In the genomic region with DNA sequence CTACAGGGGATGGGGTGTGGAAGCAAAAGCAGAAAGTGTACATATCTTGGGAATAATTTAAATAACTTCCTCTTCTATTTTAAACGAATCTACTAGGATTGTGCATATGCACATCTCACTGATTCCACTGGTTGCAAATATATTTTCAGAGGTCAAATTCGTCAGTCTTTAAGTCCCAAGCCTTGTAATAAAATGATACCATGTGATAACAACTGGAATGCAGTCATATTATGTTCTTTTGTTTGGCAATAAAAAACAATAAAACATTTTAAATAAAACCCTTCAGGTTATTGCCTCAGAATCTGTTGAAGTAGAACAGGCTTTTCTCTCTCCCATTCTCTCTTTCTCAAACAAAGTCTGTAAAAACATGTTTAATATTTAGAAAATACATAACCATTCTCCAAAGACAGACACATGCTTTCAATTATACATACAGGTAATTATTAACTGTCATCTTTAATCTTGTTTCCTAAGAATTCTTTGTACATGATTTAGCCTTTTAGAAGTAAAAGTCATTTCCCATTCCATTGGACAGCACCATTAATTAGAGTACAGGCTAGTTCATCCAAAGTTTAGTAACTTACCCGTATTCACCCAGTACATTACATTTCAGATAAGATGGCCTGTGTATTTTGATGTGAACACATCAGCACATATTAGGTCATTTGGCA, we compare ENCODE assay signal across 30 cellular contexts.
"Had no signal": no experiment of that assay in that cellular context is flagged by ENCODE, and none has a peak within 500 bp of the region (broad histone marks: within the 10 kb centered on the region; RNA-seq: fewer than 3 reads in every experiment).

No MANE protein-coding gene starts in this region.

- H3K27ac Mint-ChIP-seq: activated B cell treated with CpG ODN at 0.5 μM for 24 hours; activated CD8-positive, alpha-beta T cell treated with anti-CD3 and anti-CD28 coated beads for 36 hours; activated naive CD8-positive, alpha-beta T cell; activated naive CD8-positive, alpha-beta T cell treated with anti-CD3 and anti-CD28 coated beads, Interleukin-2, amount 50 U/mL, for 24 hours; activated T-helper 17 cell treated with anti-CD3 and anti-CD28 coated beads, Interleukin-2, amount 50 U/mL, for 72 hours; dendritic cell treated with granulocyte-macrophage colony-stimulating factor and Interleukin-4, amounts not matched to agents 40 ng/mL and 50 ng/mL, for 4 days; endodermal cell had no signal

- H3K27ac ChIP-seq: adrenal gland, brain microvascular endothelial cell, coronary artery, dorsolateral prefrontal cortex, foreskin keratinocyte, gastroesophageal sphincter, WERI-Rb-1 had no signal

- H3K4me1 Mint-ChIP-seq: activated B cell treated with CpG ODN at 0.5 μM for 24 hours; activated naive CD8-positive, alpha-beta T cell treated with anti-CD3 and anti-CD28 coated beads, Interleukin-2, amount 50 U/mL, for 24 hours; activated T-helper 17 cell treated with anti-CD3 and anti-CD28 coated beads, Interleukin-2, amount 50 U/mL, for 72 hours; central memory CD8-positive, alpha-beta T cell had no signal

- FAIRE-seq: bronchial epithelial cell, TTC549 had no signal

- H3K4me3 ChIP-seq: adrenal gland, coronary artery, dorsolateral prefrontal cortex, gastroesophageal sphincter had no signal

- H3K4me1 ChIP-seq: adrenal gland, foreskin keratinocyte, gastroesophageal sphincter had no signal

- DNase-seq: activated B cell treated with CpG ODN at 0.5 μM for 24 hours; activated CD4-positive, alpha-beta T cell treated with anti-CD3 and anti-CD28 coated beads for 48 hours; activated CD4-positive, alpha-beta T cell treated with anti-CD3 and anti-CD28 coated beads, Interleukin-2, amount 50 U/mL, for 1 hour; activated CD4-positive, alpha-beta T cell treated with anti-CD3 and anti-CD28 coated beads, Interleukin-2, amount 50 U/mL, for 48 hours; activated CD8-positive, alpha-beta memory T cell treated with anti-CD3 and anti-CD28 coated beads for 24 hours; activated CD8-positive, alpha-beta T cell treated with anti-CD3 and anti-CD28 coated beads for 36 hours; activated effector memory CD4-positive, alpha-beta T cell treated with Interleukin-2 at 50 U/mL for 16 hours; activated gamma-delta T cell treated with Interleukin-2 at 50 U/mL for 16 hours; activated naive CD4-positive, alpha-beta T cell treated with anti-CD3 and anti-CD28 coated beads, Interleukin-2, amount 50 U/mL, for 16 hours; activated naive CD4-positive, alpha-beta T cell treated with Interleukin-2 at 50 U/mL for 16 hours; activated naive CD8-positive, alpha-beta T cell treated with anti-CD3 and anti-CD28 coated beads, Interleukin-2, amount 50 U/mL, for 24 hours; activated T-cell treated with anti-CD3 and anti-CD28 coated beads, Interleukin-2, amount 50 U/mL, for 4 hours; adrenal gland; amygdala; aorta; brain microvascular endothelial cell; dorsolateral prefrontal cortex; effector memory CD4-positive, alpha-beta T cell; endodermal cell; foreskin keratinocyte; T-helper 2 cell; WERI-Rb-1 had no signal

- H3K9me3 Mint-ChIP-seq: activated naive CD8-positive, alpha-beta T cell treated with anti-CD3 and anti-CD28 coated beads, Interleukin-2, amount 50 U/mL, for 24 hours; dendritic cell treated with granulocyte-macrophage colony-stimulating factor and Interleukin-4, amounts not matched to agents 40 ng/mL and 50 ng/mL, for 4 days; endodermal cell had no signal

- H3K4me3 Mint-ChIP-seq: activated B cell treated with CpG ODN at 0.5 μM for 24 hours; activated CD8-positive, alpha-beta T cell treated with anti-CD3 and anti-CD28 coated beads for 36 hours; activated naive CD8-positive, alpha-beta T cell; activated naive CD8-positive, alpha-beta T cell treated with anti-CD3 and anti-CD28 coated beads, Interleukin-2, amount 50 U/mL, for 24 hours; activated T-cell treated with anti-CD3 and anti-CD28 coated beads, Interleukin-2, amount 50 U/mL, for 4 hours; activated T-helper 17 cell treated with anti-CD3 and anti-CD28 coated beads, Interleukin-2, amount 50 U/mL, for 72 hours; central memory CD8-positive, alpha-beta T cell; dendritic cell treated with granulocyte-macrophage colony-stimulating factor and Interleukin-4, amounts not matched to agents 40 ng/mL and 50 ng/mL, for 4 days; endodermal cell had no signal

- H3K27me3 ChIP-seq: adrenal gland, brain microvascular endothelial cell, foreskin keratinocyte, gastroesophageal sphincter had no signal

- H3K36me3 Mint-ChIP-seq: activated naive CD8-positive, alpha-beta T cell had no signal

- H3K36me3 ChIP-seq: adrenal gland, brain microvascular endothelial cell, WERI-Rb-1 had no signal

- H3K9me3 ChIP-seq: adrenal gland, gastroesophageal sphincter had no signal

- H3K27me3 Mint-ChIP-seq: activated B cell treated with CpG ODN at 0.5 μM for 24 hours; activated CD8-positive, alpha-beta T cell treated with anti-CD3 and anti-CD28 coated beads for 36 hours; activated naive CD8-positive, alpha-beta T cell; activated naive CD8-positive, alpha-beta T cell treated with anti-CD3 and anti-CD28 coated beads, Interleukin-2, amount 50 U/mL, for 24 hours; activated T-helper 17 cell treated with anti-CD3 and anti-CD28 coated beads, Interleukin-2, amount 50 U/mL, for 72 hours; central memory CD8-positive, alpha-beta T cell; dendritic cell treated with granulocyte-macrophage colony-stimulating factor and Interleukin-4, amounts not matched to agents 40 ng/mL and 50 ng/mL, for 4 days had no signal
